ENCODE assay signal across 29 cellular contexts in the genomic region with DNA sequence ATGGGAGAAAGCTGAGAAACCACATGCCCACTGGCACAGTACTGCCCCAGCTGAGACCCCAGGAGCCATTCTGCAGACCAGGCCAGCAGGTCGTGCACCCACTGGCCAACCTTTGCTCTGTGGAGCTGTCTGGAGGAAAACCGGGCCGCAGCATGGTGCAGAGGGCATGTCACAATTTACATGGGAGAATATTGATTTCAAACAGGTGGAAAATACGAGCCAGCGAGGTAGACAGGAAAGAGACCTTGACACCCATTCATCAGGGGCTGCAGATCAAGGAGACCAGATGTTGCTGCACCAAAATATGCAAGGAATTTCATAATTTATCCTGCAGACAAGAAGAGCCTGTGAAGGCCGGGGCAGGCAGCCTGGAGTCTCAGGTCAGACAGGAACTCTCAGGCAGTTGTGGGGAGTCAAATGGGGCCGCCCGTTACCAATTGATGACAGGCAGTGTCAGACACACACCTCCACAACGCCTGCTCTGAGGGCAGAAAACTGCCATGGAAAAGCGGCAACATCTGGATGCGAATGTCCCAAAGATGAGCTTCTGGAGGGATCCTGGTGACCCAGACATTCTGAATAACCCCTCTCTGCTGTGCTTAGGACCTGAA.
"Had no signal": no experiment of that assay in that cellular context is flagged by ENCODE, and none has a peak within 500 bp of the region (broad histone marks: within the 10 kb centered on the region; RNA-seq: fewer than 3 reads in every experiment).

No MANE protein-coding gene starts in this region.

- DNase-seq: activated B cell treated with CpG ODN at 0.5 μM for 24 hours; activated CD4-positive, alpha-beta T cell treated with anti-CD3 and anti-CD28 coated beads, Interleukin-2, amount 50 U/mL, for 1 hour; activated CD8-positive, alpha-beta T cell treated with anti-CD3 and anti-CD28 coated beads for 36 hours; activated gamma-delta T cell treated with Interleukin-2 at 50 U/mL for 16 hours; activated naive CD4-positive, alpha-beta T cell treated with anti-CD3 and anti-CD28 coated beads, Interleukin-2, amount 50 U/mL, for 16 hours; activated T-cell treated with anti-CD3 and anti-CD28 coated beads, Interleukin-2, amount 50 U/mL, for 4 hours; amniotic stem cell; central memory CD4-positive, alpha-beta T cell; effector CD4-positive, alpha-beta T cell; foreskin keratinocyte; heart left ventricle; hypothalamus; left ventricle myocardium inferior; mesendoderm; mucosa of descending colon; stimulated activated CD4-positive, alpha-beta T cell treated with anti-CD3 and anti-CD28 coated beads, Interleukin-4, amount 100 ng/mL, for 24 hours; T-helper 1 cell had no signal

- H3K4me3 Mint-ChIP-seq: activated B cell treated with CpG ODN at 0.5 μM for 24 hours; activated CD8-positive, alpha-beta T cell treated with anti-CD3 and anti-CD28 coated beads for 36 hours; activated T-cell treated with anti-CD3 and anti-CD28 coated beads, Interleukin-2, amount 50 U/mL, for 4 hours; activated T-helper 17 cell treated with anti-CD3 and anti-CD28 coated beads, Interleukin-2, amount 50 U/mL, for 72 hours; dendritic cell treated with granulocyte-macrophage colony-stimulating factor and Interleukin-4, amounts not matched to agents 40 ng/mL and 50 ng/mL, for 4 days; natural killer cell treated with Interleukin-12 subunit alpha and Interleukin-12 subunit beta and Interleukin-15 and Interleukin-18, amount 100 ng/mL, for 72 hours; stimulated activated effector memory CD8-positive, alpha-beta T cell treated with anti-CD3 and anti-CD28 coated beads, Interleukin-12 subunit alpha, Interleukin-12 subunit beta, amount 100 ng/mL, for 72 hours; stimulated activated naive CD8-positive, alpha-beta T cell treated with anti-CD3 and anti-CD28 coated beads, Interleukin-15, Interleukin-2, amounts not matched to agents 100 ng/mL and 50 ng/mL, for 24 hours; T-helper 2 cell treated with Interferon-gamma antibody and Interleukin-4, amounts not matched to agents 5 μg/mL and 100 μg/mL, for 36 hours had no signal

- H3K27me3 ChIP-seq: upper lobe of right lung had no signal

- H3K27ac Mint-ChIP-seq: activated B cell treated with CpG ODN at 0.5 μM for 24 hours; activated CD8-positive, alpha-beta T cell treated with anti-CD3 and anti-CD28 coated beads for 36 hours; activated T-helper 17 cell treated with anti-CD3 and anti-CD28 coated beads, Interleukin-2, amount 50 U/mL, for 72 hours; dendritic cell treated with granulocyte-macrophage colony-stimulating factor and Interleukin-4, amounts not matched to agents 40 ng/mL and 50 ng/mL, for 4 days; stimulated activated naive CD8-positive, alpha-beta T cell treated with anti-CD3 and anti-CD28 coated beads, Interleukin-15, Interleukin-2, amounts not matched to agents 100 ng/mL and 50 ng/mL, for 24 hours; T-helper 2 cell treated with Interferon-gamma antibody and Interleukin-4, amounts not matched to agents 5 μg/mL and 100 μg/mL, for 36 hours had no signal

- H3K36me3 ChIP-seq: esophagus muscularis mucosa, heart left ventricle, left ventricle myocardium inferior, upper lobe of right lung had no signal

- H3K9me3 ChIP-seq: esophagus muscularis mucosa, heart left ventricle, left ventricle myocardium inferior, mucosa of descending colon, upper lobe of right lung had no signal

- H3K27me3 Mint-ChIP-seq: activated B cell treated with CpG ODN at 0.5 μM for 24 hours had no signal

- ATAC-seq: activated CD8-positive, alpha-beta T cell treated with anti-CD3 and anti-CD28 coated beads for 36 hours; activated T-cell treated with anti-CD3 and anti-CD28 coated beads, Interleukin-2, amount 50 U/mL, for 4 hours; activated T-helper 17 cell treated with anti-CD3 and anti-CD28 coated beads, Interleukin-2, amount 50 U/mL, for 72 hours; foreskin keratinocyte; heart left ventricle; mucosa of descending colon; natural killer cell treated with Interleukin-12 subunit alpha and Interleukin-12 subunit beta and Interleukin-15 and Interleukin-18, amount 100 ng/mL, for 72 hours; sciatic nerve; stimulated activated effector memory CD8-positive, alpha-beta T cell treated with anti-CD3 and anti-CD28 coated beads, Interleukin-12 subunit alpha, Interleukin-12 subunit beta, amount 100 ng/mL, for 72 hours; upper lobe of right lung had no signal

- H3K27ac ChIP-seq: esophagus muscularis mucosa, foreskin keratinocyte, heart left ventricle, left ventricle myocardium inferior, parathyroid adenoma, skin epidermis, upper lobe of right lung had no signal

- H3K4me3 ChIP-seq: esophagus muscularis mucosa, heart left ventricle, left ventricle myocardium inferior, lung, mucosa of descending colon, skin epidermis, upper lobe of right lung had no signal

- H3K4me1 Mint-ChIP-seq: activated B cell treated with CpG ODN at 0.5 μM for 24 hours had no signal

- H3K36me3 Mint-ChIP-seq: natural killer cell treated with Interleukin-12 subunit alpha and Interleukin-12 subunit beta and Interleukin-15 and Interleukin-18, amount 100 ng/mL, for 72 hours had no signal

- H3K4me1 ChIP-seq: esophagus muscularis mucosa, foreskin keratinocyte, heart left ventricle, left ventricle myocardium inferior, parathyroid adenoma, upper lobe of right lung had no signal

- H3K9me3 Mint-ChIP-seq: activated B cell treated with CpG ODN at 0.5 μM for 24 hours; activated CD8-positive, alpha-beta T cell treated with anti-CD3 and anti-CD28 coated beads for 36 hours; activated T-cell treated with anti-CD3 and anti-CD28 coated beads, Interleukin-2, amount 50 U/mL, for 4 hours; activated T-helper 17 cell treated with anti-CD3 and anti-CD28 coated beads, Interleukin-2, amount 50 U/mL, for 72 hours; dendritic cell treated with granulocyte-macrophage colony-stimulating factor and Interleukin-4, amounts not matched to agents 40 ng/mL and 50 ng/mL, for 4 days; natural killer cell treated with Interleukin-12 subunit alpha and Interleukin-12 subunit beta and Interleukin-15 and Interleukin-18, amount 100 ng/mL, for 72 hours; stimulated activated effector memory CD8-positive, alpha-beta T cell treated with anti-CD3 and anti-CD28 coated beads, Interleukin-12 subunit alpha, Interleukin-12 subunit beta, amount 100 ng/mL, for 72 hours; stimulated activated naive CD8-positive, alpha-beta T cell treated with anti-CD3 and anti-CD28 coated beads, Interleukin-15, Interleukin-2, amounts not matched to agents 100 ng/mL and 50 ng/mL, for 24 hours; T-helper 2 cell treated with Interferon-gamma antibody and Interleukin-4, amounts not matched to agents 5 μg/mL and 100 μg/mL, for 36 hours had no signal
